Comparison of ENCODE assay signal across 20 cellular contexts in the genomic region with DNA sequence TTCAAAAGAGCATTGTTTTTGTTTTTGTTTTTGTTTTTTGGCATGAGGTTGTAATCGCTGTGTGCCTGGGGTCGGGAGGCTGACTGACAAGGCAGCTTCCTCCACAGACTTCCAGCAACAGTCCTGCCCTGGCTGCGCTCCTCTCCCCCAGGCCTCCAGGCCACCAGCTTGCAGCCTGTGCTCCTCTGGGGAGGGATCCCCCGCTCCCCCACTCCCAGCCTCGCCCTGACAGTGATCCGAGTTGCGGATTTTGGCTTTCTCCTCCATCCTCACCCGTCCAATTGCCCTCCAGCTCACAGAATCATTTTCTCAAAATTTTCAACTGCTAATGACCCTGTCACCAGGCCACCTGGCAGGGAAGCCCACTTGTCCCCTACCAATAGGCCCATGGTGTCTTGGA. TPM values are rescaled to one million over a fixed set of nuclear protein-coding genes. Genes with fewer than 3 reads are reported as not detected.
DNase-seq lines count a peak whose midpoint lies in the region; ATAC-seq, FAIRE-seq and TF ChIP-seq lines count a peak whose summit lies in the region.
"Had no signal": no experiment of that assay in that cellular context is flagged by ENCODE, and none has a peak within 500 bp of the region (broad histone marks: within the 10 kb centered on the region; RNA-seq: fewer than 3 reads in every experiment).

No MANE protein-coding gene starts in this region.

- H3K56ac ChIP-seq in H1 (replicated peaks; ENCODE audit: insufficient read length, low read depth, low read length) = no peak overlapping the region

- ATAC-seq in GM19467 (IDR thresholded peaks at IDR 0.05; ENCODE audit: unreplicated experiment) (no peak), HG03175 (IDR thresholded peaks at IDR 0.05; ENCODE audit: unreplicated experiment) (no peak)

- H3K9ac ChIP-seq in BLaER1 treated with 17β-estradiol and CSF1 and Interleukin-3, amounts not matched to agents 10 nM and 100 nM = 0 out of 22 replicates have a peak overlapping the region, but pooled peaks of 1 of the 11 experiments have one; percentile 37
- H3K9ac ChIP-seq in H1 (replicated peaks in 1 of 4; ENCODE audit: extremely low read depth in 1 of 4, low read depth in 3 of 4, low read length in 3 of 4) = no peak overlapping the region

- H3K4me1 ChIP-seq in BLaER1 treated with 17β-estradiol and CSF1 and Interleukin-3, amounts not matched to agents 10 nM and 100 nM = peaks cover 46 to 96% (median 87%) of the 10 kb centered on the region in 10 experiments
- H3K4me1 ChIP-seq in H1 (replicated peaks in 1 of 4; ENCODE audit: control insufficient read depth in 3 of 4, insufficient read depth in 4 of 4, low read length in 3 of 4) = peaks cover 0 to 4% (median 0%) of the 10 kb centered on the region in 4 experiments; a peak in 1 of 7 replicates
- no peaks in the 10 kb centered on the region for H3K4me1 ChIP-seq in osteoblast (ENCODE audit: insufficient read depth, low read length)
- peaks cover 18% of the 10 kb centered on the region for H3K4me1 ChIP-seq in SJCRH30

- H3K27ac ChIP-seq in BLaER1 treated with 17β-estradiol and CSF1 and Interleukin-3, amounts not matched to agents 10 nM and 100 nM = no peak overlapping the region
- no peak overlapping the region for H3K27ac ChIP-seq in H1 (ENCODE audit: low read depth, low read length)
- no peak overlapping the region for H3K27ac ChIP-seq in osteoblast (ENCODE audit: low read depth, low read length)
- H3K27ac ChIP-seq in SJCRH30 = no peak overlapping the region
- H3K27ac ChIP-seq: RWPE1, SK-N-MC had no signal

- H3K36me3 ChIP-seq in BLaER1 treated with 17β-estradiol and CSF1 and Interleukin-3, amounts not matched to agents 10 nM and 100 nM = no peaks in the 10 kb centered on the region
- H3K36me3 ChIP-seq in H7 (replicated peaks; ENCODE audit: control insufficient read depth, insufficient read depth, low read length) (no peaks in the 10 kb centered on the region), H1 (ENCODE audit: control insufficient read depth in 2 of 4, insufficient read depth in 4 of 4, low read length in 3 of 4) (no peaks in the 10 kb centered on the region), osteoblast (ENCODE audit: insufficient read depth, low read length) (no peaks in the 10 kb centered on the region), SJCRH30 (no peaks in the 10 kb centered on the region)

- no peak overlapping the region for H3K4me3 ChIP-seq in BLaER1 treated with 17β-estradiol and CSF1 and Interleukin-3, amounts not matched to agents 10 nM and 100 nM
- H3K4me3 ChIP-seq in H7 (ENCODE audit: insufficient read depth, low read depth, low read length) (no peak overlapping the region), H1 (ENCODE audit: extremely low read depth in 1 of 4, insufficient read depth in 2 of 4, low read depth in 3 of 4, low read length in 4 of 4) (no peak overlapping the region), osteoblast (ENCODE audit: insufficient read depth, low read length) (no peak overlapping the region), SJCRH30 (no peak overlapping the region)
- H3K4me3 ChIP-seq: SK-N-MC had no signal

- H2AFZ ChIP-seq in H1 (ENCODE audit: low read length) = no peak overlapping the region
- no peak overlapping the region for H2AFZ ChIP-seq in osteoblast (ENCODE audit: low read length)

- TF ChIP-seq CTCF in H1 (IDR thresholded peaks at IDR 0.05; ENCODE audit: control extremely low read depth in 1 of 3, insufficient read depth in 1 of 3, low read depth in 1 of 3, low read length in 3 of 3) = no peak
- no peak for TF ChIP-seq CTCF in osteoblast (IDR thresholded peaks at IDR 0.05; ENCODE audit: extremely low read depth, low read depth, low read length)

- H3K23ac ChIP-seq in H1 (ENCODE audit: insufficient read length) = no peak overlapping the region

- no peaks in the 10 kb centered on the region for H3K9me3 ChIP-seq in BLaER1 treated with 17β-estradiol and CSF1 and Interleukin-3, amounts not matched to agents 10 nM and 100 nM (replicated peaks in 1 of 11)
- no peaks in the 10 kb centered on the region for H3K9me3 ChIP-seq in H1 (ENCODE audit: insufficient read depth in 2 of 2, low read depth in 1 of 2, low read length in 1 of 2)
- no peaks in the 10 kb centered on the region for H3K9me3 ChIP-seq in osteoblast (ENCODE audit: low read depth, low read length)
- H3K9me3 ChIP-seq in SJCRH30 (replicated peaks) = no peaks in the 10 kb centered on the region

- FAIRE-seq in H1 (lab: Jason Lieb, UNC) = no peak
- FAIRE-seq: D721Med had no signal

- DNase-seq in H7 (peak; percentile 55), H1 (ENCODE audit: low read depth in 1 of 2, low spot score in 2 of 2) (peak in 1 of 2 experiments; percentile 45), osteoblast (ENCODE audit: insufficient read length, low spot score, missing footprints) (peak; percentile 62), SJCRH30 (no peak), SHP77 treated with DMSO at 0.1 percent for 48 hours (lab: John Stamatoyannopoulos, UW) (no peak)
- DNase-seq: CD4-positive, alpha-beta T cell; NCI-H1092; NCI-H1417 treated with DMSO at 0.1 percent for 48 hours; NCI-H1694 treated with DMSO at 0.1 percent for 48 hours; NCI-H2081; NCI-H2227 treated with DMSO at 0.1 percent for 48 hours; NCI-H526 treated with DMSO at 0.1 percent for 48 hours; SHP77 had no signal

- H2BK12ac ChIP-seq in H1 (ENCODE audit: low read depth, low read length) = no peak overlapping the region

- no peak overlapping the region for H3K4ac ChIP-seq in H1 (replicated peaks; ENCODE audit: insufficient read length, low read depth, low read length)

- H3K23me2 ChIP-seq in H1 (ENCODE audit: low read depth, low read length) = no peaks in the 10 kb centered on the region

- no peak for TF ChIP-seq EP300 in H1 (IDR thresholded peaks at IDR 0.05; ENCODE audit: borderline replicate concordance in 1 of 2, low read depth in 2 of 2, low read length in 2 of 2)

- TF ChIP-seq RAD21 in H1 (IDR thresholded peaks at IDR 0.05 in 1 of 2, conservative IDR thresholded peaks at IDR 0.05 in 1 of 2; ENCODE audit: low read depth in 2 of 2, low read length in 2 of 2) = no peak

- H2BK15ac ChIP-seq in H1 (ENCODE audit: low read length) = no peak overlapping the region

- CTCF ChIA-PET in H1 (lab: Charles Lee; ENCODE audit: partially characterized antibody) = interaction anchor here (0.8 to 1.9 kb wide), 3 partner anchors 24 to 223 kb away, joined by 3 to 8 read pairs (median 4); no protein-coding TSS in a partner anchor

- WGBS in H1 (ENCODE audit: extremely low coverage in 1 of 2, insufficient coverage in 1 of 2, insufficient read length in 1 of 2, insufficient replicate concordance in 2 of 2, low coverage in 1 of 2, low lambda C conversion rate in 2 of 2, missing lambda C conversion rate in 1 of 2), 2 experiments = 91% methylated on average over 3 of the region's 8 CpGs; no CpG with 5 or more reads in 1 of the 2 experiments

- no peak overlapping the region for H3K14ac ChIP-seq in H1 (ENCODE audit: insufficient read length)

- H3K27me3 ChIP-seq in BLaER1 treated with 17β-estradiol and CSF1 and Interleukin-3, amounts not matched to agents 10 nM and 100 nM = peaks cover 0 to 30% (median 0%) of the 10 kb centered on the region in 11 experiments; a peak in 10 of 22 replicates
- no peaks in the 10 kb centered on the region for H3K27me3 ChIP-seq in H7 (ENCODE audit: control insufficient read depth, insufficient read depth, low read length)
- no peaks in the 10 kb centered on the region for H3K27me3 ChIP-seq in H1 (replicated peaks in 1 of 4; ENCODE audit: control insufficient read depth in 3 of 4, extremely low read depth in 1 of 4, insufficient read depth in 3 of 4, low read length in 3 of 4)
- peaks cover 3% of the 10 kb centered on the region for H3K27me3 ChIP-seq in osteoblast (ENCODE audit: insufficient read depth, low read length)
- H3K27me3 ChIP-seq in SJCRH30 = peaks cover 5% of the 10 kb centered on the region; the same call in 1 of the 2 replicates

- H3K4me2 ChIP-seq in BLaER1 treated with 17β-estradiol and CSF1 and Interleukin-3, amounts not matched to agents 10 nM and 100 nM = peak overlapping the region in 9 of 11 experiments; percentile 65 to 93 (median 81); a peak in 17 of 22 replicates
- H3K4me2 ChIP-seq in H1 (ENCODE audit: insufficient read depth in 1 of 2, low read depth in 2 of 2, low read length in 2 of 2) = no peak overlapping the region
- H3K4me2 ChIP-seq in osteoblast (ENCODE audit: insufficient read depth, low read length) = no peak overlapping the region

- no peak overlapping the region for H2BK120ac ChIP-seq in H1 (replicated peaks; ENCODE audit: low read depth, low read length)

- no peak overlapping the region; the same call in none of the 2 replicates for H4K8ac ChIP-seq in H1 (ENCODE audit: extremely low read depth, insufficient read depth, low read length)

- POLR2A ChIA-PET in H1 (lab: Charles Lee; ENCODE audit: partially characterized antibody) = interaction anchor here (1.1 kb wide), 1 partner anchor 84 kb away, joined by 3 read pairs; no protein-coding TSS in a partner anchor

- no peak overlapping the region for H2AK5ac ChIP-seq in H1 (ENCODE audit: low read depth, low read length)

- 0 out of 22 replicates have a peak, but pooled peaks cover 0 to 5% (median 0%) of the 10 kb centered on the region in 11 experiments for H4K20me1 ChIP-seq in BLaER1 treated with 17β-estradiol and CSF1 and Interleukin-3, amounts not matched to agents 10 nM and 100 nM
- H4K20me1 ChIP-seq in H1 (replicated peaks in 1 of 2; ENCODE audit: control insufficient read depth in 1 of 2, insufficient read depth in 2 of 2, low read length in 2 of 2) = no peaks in the 10 kb centered on the region
- no peaks in the 10 kb centered on the region for H4K20me1 ChIP-seq in osteoblast (ENCODE audit: insufficient read depth, low read length)

- TF ChIP-seq POLR2A in H1 (IDR thresholded peaks at IDR 0.05; ENCODE audit: control extremely low read depth in 1 of 2, low read depth in 2 of 2, low read length in 2 of 2) = no peak

- H3K79me2 ChIP-seq in H1 (ENCODE audit: control insufficient read depth in 1 of 2, insufficient read depth in 2 of 2, low read length in 2 of 2) (no peaks in the 10 kb centered on the region), osteoblast (ENCODE audit: insufficient read depth, low read length) (no peaks in the 10 kb centered on the region)

- no peak overlapping the region for H2BK20ac ChIP-seq in H1 (ENCODE audit: low read length)

- H3K18ac ChIP-seq in H1 (ENCODE audit: extremely low read depth, low read length) = no peak overlapping the region

- no peaks in the 10 kb centered on the region for H3K79me1 ChIP-seq in H1 (ENCODE audit: low read depth, low read length)

- H2BK5ac ChIP-seq in H1 (ENCODE audit: low read depth, low read length) = no peak overlapping the region

- peak overlapping the region; percentile 5 for H4K91ac ChIP-seq in H1 (replicated peaks; ENCODE audit: insufficient read length, low read length)

- no peak overlapping the region for H4K5ac ChIP-seq in H1 (ENCODE audit: insufficient read length, low read depth, low read length)

RNA-seq across cellular contexts. Expression of a gene that starts 36.5 kb away (rescaled TPM):
- total RNA-seq in H7 (2014; rRNA removed; shearing (Covaris generic)) = 3.9 and 4.7 TPM in 2 replicates
- 3.3 and 4.0 TPM in 2 replicates for total RNA-seq in H1 (2021; fragmentation: NEBNext Ultra II Directional; extraction: Animal tissue kit (Norgen Biotek cat#: 25700))
- polyA plus RNA-seq in H1 (2011; rRNA removed) = 1.9 and 2.4 TPM in 2 replicates
- polyA plus RNA-seq in H1 (2011; cell fraction: cytosol; rRNA removed) = 1.8 TPM
- polyA plus RNA-seq in H1 (2011; cell fraction: nucleus; rRNA removed) = 4.9 TPM
- polyA plus RNA-seq in H1 (2012, experiment 1 of 2) = 2.3 to 2.9 TPM (median 2.5 TPM) in 4 replicates
- 1.00 TPM for polyA plus RNA-seq in H1 (2012, experiment 2 of 2)
- 3.3 TPM for polyA plus RNA-seq in H1 (2013, experiment 1 of 2)
- 2.5 TPM for polyA plus RNA-seq in H1 (2013, experiment 2 of 2)
- polyA minus RNA-seq in H1 (2011; rRNA and poly(A)+ RNA removed) = 3.7 and 3.8 TPM in 2 replicates
- 8.7 TPM for polyA minus RNA-seq in H1 (2011; cell fraction: cytosol; rRNA and poly(A)+ RNA removed)
- polyA minus RNA-seq in H1 (2011; cell fraction: nucleus; rRNA and poly(A)+ RNA removed) = 5.3 TPM
- total RNA-seq in osteoblast = 0.29 and 0.72 TPM in 2 replicates
- total RNA-seq in SJCRH30 (2014; rRNA removed; shearing (Covaris generic)) = 0.13 and 0.36 TPM in 2 replicates
- total RNA-seq: H4 had no signal

Comparison
In these comparisons a context has a peak if more than half of its experiments do, and no peak if none do; other contexts are left out.
1. H3K4me2 ChIP-seq: peak in BLaER1 treated with 17β-estradiol and CSF1 and Interleukin-3, amounts not matched to agents 10 nM and 100 nM (9 of 11); none in H1 (0 of 2) and osteoblast (single experiment).
2. DNase-seq: peak in H7 (single experiment) and osteoblast (single experiment); none in SJCRH30 (0 of 2) and SHP77 treated with DMSO at 0.1 percent for 48 hours (single experiment).